In the genomic region with DNA sequence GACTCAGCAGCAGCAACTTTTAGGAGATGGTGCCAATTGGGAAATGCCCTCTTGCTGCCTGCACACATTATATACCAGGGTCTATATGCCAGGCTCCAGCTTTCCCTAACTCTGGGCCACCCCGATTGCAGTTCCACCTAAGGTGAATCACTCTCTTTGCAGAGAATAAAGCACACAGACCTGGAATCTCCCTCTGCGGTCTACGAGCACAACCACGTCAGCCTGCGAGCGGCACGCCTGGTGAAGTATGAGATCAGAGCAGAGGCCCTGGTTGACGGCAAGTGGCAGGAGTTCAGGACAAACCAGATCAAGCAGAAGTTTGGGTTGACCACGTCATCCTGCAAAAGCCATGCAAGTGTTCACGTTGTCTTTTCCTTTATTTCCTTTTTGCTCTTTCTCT, we compare ENCODE assay signal across 21 cellular contexts.
"Had no signal": no experiment of that assay in that cellular context is flagged by ENCODE, and none has a peak within 500 bp of the region (broad histone marks: within the 10 kb centered on the region; RNA-seq: fewer than 3 reads in every experiment).

No MANE protein-coding gene starts in this region.

- DNase-seq: activated CD4-positive, alpha-beta T cell treated with anti-CD3 and anti-CD28 coated beads for 1 hour; activated CD8-positive, alpha-beta memory T cell treated with anti-CD3 and anti-CD28 coated beads, Interleukin-2, amount 50 U/mL, for 48 hours; activated naive CD4-positive, alpha-beta T cell treated with anti-CD3 and anti-CD28 coated beads for 36 hours; activated naive CD8-positive, alpha-beta T cell treated with anti-CD3 and anti-CD28 coated beads, Interleukin-2, amount 10 ng/mL, durations not matched to agents 7 days and 5 days; activated T-cell treated with anti-CD3 and anti-CD28 coated beads, Interleukin-2, amount 50 U/mL, for 4 hours; amniotic stem cell; cortex of kidney; effector CD4-positive, alpha-beta T cell; kidney; left lung; naive thymus-derived CD4-positive, alpha-beta T cell; retina; stimulated activated CD4-positive, alpha-beta T cell treated with anti-CD3 and anti-CD28 coated beads, Interleukin-4, amount 100 ng/mL, for 1 hour; stimulated activated naive CD8-positive, alpha-beta T cell treated with anti-CD3 and anti-CD28 coated beads, Interleukin-15, Interleukin-2, amounts not matched to agents 100 U/mL and 50 U/mL, for 24 hours; T-helper 1 cell; tibial artery; WERI-Rb-1 had no signal

- H3K4me1 ChIP-seq: left lung, tibial artery had no signal

- H3K36me3 ChIP-seq: left lung, tibial artery, WERI-Rb-1 had no signal

- H3K9me3 ChIP-seq: left lung, tibial artery had no signal

- H3K27me3 ChIP-seq: tibial artery had no signal

- H3K4me3 ChIP-seq: left lung, lung, tibial artery had no signal

- H3K27ac ChIP-seq: left lung, tibial artery, WERI-Rb-1 had no signal

- FAIRE-seq: bronchial epithelial cell, endometrium, kidney, TTC549 had no signal
